ENCODE assay signal across 12 cellular contexts in the genomic region with DNA sequence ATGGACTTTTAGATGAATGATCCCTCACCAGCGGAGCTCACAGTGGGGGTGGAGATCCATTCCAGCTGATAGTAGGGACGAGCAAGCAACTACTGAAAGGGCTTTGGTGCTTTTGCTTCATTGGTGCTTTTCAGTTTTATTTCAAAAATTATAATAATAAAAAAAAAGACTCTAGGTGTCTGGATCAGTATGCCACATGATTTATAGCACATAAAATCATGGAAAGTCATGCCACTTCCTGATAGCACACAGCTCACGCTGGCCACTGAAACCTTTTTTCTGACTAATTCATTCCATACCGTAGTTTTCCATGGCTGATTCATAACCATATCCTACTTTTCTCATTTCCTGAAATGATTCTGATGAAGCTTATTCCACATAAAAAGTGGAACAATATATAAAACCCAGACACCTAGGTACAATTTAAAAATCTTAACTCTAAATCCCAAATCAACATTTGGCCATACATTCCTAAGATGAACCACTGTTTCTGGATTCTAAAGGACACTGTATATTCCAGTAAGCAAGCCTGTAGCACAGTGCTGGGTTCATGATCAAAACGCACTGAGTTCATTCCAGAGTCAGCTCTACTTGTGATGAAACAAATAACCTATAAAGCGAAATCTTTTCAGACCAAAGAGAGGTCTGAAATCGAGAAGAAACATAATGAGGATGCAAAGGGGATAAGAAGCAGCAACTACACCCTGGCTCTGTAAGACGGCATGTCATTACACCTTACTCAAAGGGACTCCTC. TPM values are rescaled to one million over a fixed set of nuclear protein-coding genes. Genes with fewer than 3 reads are reported as not detected.
DNase-seq lines count a peak whose midpoint lies in the region; ATAC-seq and TF ChIP-seq lines count a peak whose summit lies in the region.
"Had no signal": no experiment of that assay in that cellular context is flagged by ENCODE, and none has a peak within 500 bp of the region (broad histone marks: within the 10 kb centered on the region; RNA-seq: fewer than 3 reads in every experiment).

No MANE protein-coding gene starts in this region.

- peak overlapping the region; percentile 27 for H3K9ac ChIP-seq in skeletal muscle satellite cell (ENCODE audit: low read depth, low read length)

- no peak for ATAC-seq in GM18517 (IDR thresholded peaks at IDR 0.05; ENCODE audit: unreplicated experiment)
- no peak for ATAC-seq in GM18858 (IDR thresholded peaks at IDR 0.05; ENCODE audit: unreplicated experiment)

- H3K27me3 ChIP-seq in H7 (ENCODE audit: control insufficient read depth, insufficient read depth, low read length) = no peaks in the 10 kb centered on the region; the same call in 1 of the 2 replicates
- no peaks in the 10 kb centered on the region for H3K27me3 ChIP-seq in skeletal muscle satellite cell (ENCODE audit: control insufficient read depth, insufficient read depth, low read length)

- DNase-seq in H7 = peak; percentile 31
- DNase-seq in SW480 (ENCODE audit: low spot score) = peak; percentile 24
- peak; percentile 86 for DNase-seq in fibroblast of mammary gland (ENCODE audit: low read depth)
- no peak for DNase-seq in NCI-H2227 (lab: John Stamatoyannopoulos, UW; ENCODE audit: unreplicated experiment)
- no peak for DNase-seq in effector CD4-positive, alpha-beta T cell
- DNase-seq: activated B cell treated with CpG ODN at 0.5 μM for 24 hours, aorta, NCI-H510A treated with DMSO at 0.1 percent for 48 hours had no signal

- H3K36me3 ChIP-seq in H7 (replicated peaks; ENCODE audit: control insufficient read depth, insufficient read depth, low read length) (no peaks in the 10 kb centered on the region), skeletal muscle satellite cell (ENCODE audit: insufficient read depth, low read length) (no peaks in the 10 kb centered on the region)
- H3K36me3 ChIP-seq: prostate gland had no signal

- H3K9me3 ChIP-seq in skeletal muscle satellite cell (replicated peaks; ENCODE audit: low read length) = no peaks in the 10 kb centered on the region
- H3K9me3 ChIP-seq: prostate gland had no signal

- peak overlapping the region; percentile 32 for H3K4me2 ChIP-seq in skeletal muscle satellite cell (ENCODE audit: low read length)

- peaks cover 17% of the 10 kb centered on the region for H3K4me1 ChIP-seq in skeletal muscle satellite cell (ENCODE audit: control insufficient read depth, insufficient read depth, low read length)
- H3K4me1 ChIP-seq: prostate gland had no signal

- TF ChIP-seq CTCF in fibroblast of mammary gland (conservative IDR thresholded peaks at IDR 0.05; ENCODE audit: control insufficient read depth, insufficient read depth, low read depth, low read length) = no peak

- H3K4me3 ChIP-seq in H7 (ENCODE audit: insufficient read depth, low read depth, low read length) (no peak overlapping the region), fibroblast of mammary gland (ENCODE audit: control insufficient read depth, low read depth, low read length) (peak overlapping the region; percentile 33), skeletal muscle satellite cell (ENCODE audit: low read length) (peak overlapping the region; percentile 3)
- H3K4me3 ChIP-seq: prostate gland had no signal

RNA-seq across cellular contexts. Expression of gene KCNE1, which starts 41.4 kb away (rescaled TPM):
- 0.10 TPM in 1 of 2 replicates, not detected in the other for total RNA-seq in H7 (2014; rRNA removed; shearing (Covaris generic))
- total RNA-seq in skeletal muscle satellite cell (2012; rRNA removed) = 0.44 TPM in 1 of 2 replicates, not detected in the other
- total RNA-seq: activated B cell treated with CpG ODN at 0.5 μM for 24 hours had no signal

Comparison
In these comparisons a context has a peak if more than half of its experiments do, and no peak if none do; other contexts are left out.
1. DNase-seq: peak in H7 (single experiment), SW480 (single experiment) and fibroblast of mammary gland (single experiment); none in NCI-H2227 (single experiment) and effector CD4-positive, alpha-beta T cell (single experiment).